Comparison of ENCODE assay signal across 8 cellular contexts in the genomic region with DNA sequence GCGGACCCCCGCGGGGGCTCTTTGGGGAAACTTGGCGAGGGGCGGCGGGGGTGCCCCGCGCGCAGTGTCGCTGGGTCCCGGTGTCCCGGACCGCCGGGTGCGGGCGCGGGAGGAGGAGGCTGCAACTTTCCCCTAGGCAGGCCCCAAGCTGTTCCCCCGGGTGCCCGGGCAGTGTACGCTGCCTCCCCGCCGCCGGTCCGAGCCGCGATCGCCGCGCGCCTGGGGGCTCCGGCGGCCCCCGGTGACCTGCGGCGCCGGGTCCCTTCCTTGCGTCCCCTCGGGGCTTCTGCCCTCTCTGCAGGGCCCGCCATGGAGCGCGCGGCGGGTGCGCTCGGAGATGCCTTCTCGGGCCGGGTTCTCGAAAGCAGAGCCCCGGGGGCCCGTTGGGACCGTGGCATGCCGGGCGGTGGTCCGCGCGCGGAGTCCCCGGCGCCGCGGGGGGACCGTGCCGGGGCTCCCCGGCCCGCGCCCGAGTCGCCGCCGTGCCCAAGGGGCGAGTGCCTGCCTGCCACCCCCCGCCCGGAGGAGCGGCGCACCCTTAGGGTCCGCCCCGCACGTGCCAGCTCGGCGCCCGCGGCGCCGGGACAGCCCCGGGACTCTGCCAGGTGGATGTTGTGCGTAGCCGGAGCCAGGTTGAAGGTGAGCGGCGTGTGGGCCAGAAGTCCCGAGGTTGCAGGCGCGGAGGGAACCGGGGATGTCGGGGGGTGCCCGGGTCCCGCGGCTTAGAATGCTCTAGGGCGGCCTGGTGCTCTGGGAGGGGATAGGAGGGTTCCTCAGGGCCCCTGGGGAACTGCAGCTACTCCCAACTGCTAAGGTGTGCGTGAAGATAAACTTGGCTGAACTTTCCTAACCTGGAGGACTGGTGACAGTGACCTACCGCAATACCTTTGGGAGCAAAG. TPM values are rescaled to one million over a fixed set of nuclear protein-coding genes. Genes with fewer than 3 reads are reported as not detected.
A peak's percentile ranks its signal among the peaks of the same experiment; 100 is the strongest.
DNase-seq lines count a peak whose midpoint lies in the region; ATAC-seq and TF ChIP-seq lines count a peak whose summit lies in the region.

CUX1 (plus strand) TSS at position 596 of the 899 bp plus-strand sequence; CDS start at position 610, 14 bp downstream.

- H3K4me1 ChIP-seq in parathyroid adenoma = no peaks in the 10 kb centered on the region

- peak within 1 kb of the TSS; percentile 60 for H3K4me3 ChIP-seq in parathyroid adenoma (ENCODE audit: low read depth, low read length)

- TF ChIP-seq CTCF in parathyroid adenoma (IDR thresholded peaks at IDR 0.05) = no peak

- peak within 1 kb of the TSS; percentile 60 for H2AFZ ChIP-seq in parathyroid adenoma

- H3K9me3 ChIP-seq in parathyroid adenoma (ENCODE audit: control insufficient read depth, low read length) = no peaks in the 10 kb centered on the region

- peaks cover 16% of the 10 kb centered on the region for H3K79me2 ChIP-seq in parathyroid adenoma

- ATAC-seq in GM18505 (IDR thresholded peaks at IDR 0.05; ENCODE audit: unreplicated experiment) (peak; percentile 9), Right ventricle myocardium inferior (no peak), HG03108 (IDR thresholded peaks at IDR 0.05; ENCODE audit: unreplicated experiment) (no peak), GM21381 (IDR thresholded peaks at IDR 0.05; ENCODE audit: unreplicated experiment) (no peak)

- TF ChIP-seq POLR2A in GM18505 (IDR thresholded peaks at IDR 0.05; ENCODE audit: borderline replicate concordance, extremely low read depth, insufficient read depth, insufficient read length) = no peak

- DNase-seq in NAMALWA (ENCODE audit: low spot score) (peak; percentile 67), Right ventricle myocardium inferior (ENCODE audit: missing footprints) (no peak), NCI-H2107 (lab: John Stamatoyannopoulos, UW) (no peak)
- DNase-seq in activated T-helper 9 cell treated with anti-CD3 and anti-CD28 coated beads, Interleukin-2, amount 50 U/mL, for 16 hours (ENCODE audit: low read depth) = peak; percentile 3

- no peaks in the 10 kb centered on the region for H3K36me3 ChIP-seq in parathyroid adenoma (ENCODE audit: control insufficient read depth, insufficient read depth, low read length)

- no peaks in the 10 kb centered on the region for H3K27me3 ChIP-seq in parathyroid adenoma (ENCODE audit: control insufficient read depth, insufficient read depth, low read length)

- intact Hi-C loops in Right ventricle myocardium inferior (cut with DNase I) = loop anchor here (5.0 to 10.0 kb wide), 5 partner anchors 40 to 420 kb away; no protein-coding TSS in a partner anchor

- H3K4me2 ChIP-seq in parathyroid adenoma (ENCODE audit: low read length) = peak within 1 kb of the TSS; percentile 79

- no peak within 1 kb of the TSS for H3K9ac ChIP-seq in parathyroid adenoma

- H3K27ac ChIP-seq in parathyroid adenoma = no peak within 1 kb of the TSS

RNA-seq across cellular contexts. Expression of gene CUX1, which starts in this region (rescaled TPM):
- total RNA-seq in Right ventricle myocardium inferior = 107 TPM

Comparison
In these comparisons a context has a peak if more than half of its experiments do, and no peak if none do; other contexts are left out.
1. DNase-seq: peak in NAMALWA (single experiment) and activated T-helper 9 cell treated with anti-CD3 and anti-CD28 coated beads, Interleukin-2, amount 50 U/mL, for 16 hours (single experiment); none in Right ventricle myocardium inferior (single experiment) and NCI-H2107 (single experiment).